In genomic region chr4:119139822-119140252, GRCh38 we compare ENCODE assay signal across 13 cellular contexts. TPM values are rescaled to one million over a fixed set of nuclear protein-coding genes. Genes with fewer than 3 reads are reported as not detected.
DNase-seq lines count a peak whose midpoint lies in the region; ATAC-seq and TF ChIP-seq lines count a peak whose summit lies in the region.
"Had no signal": no experiment of that assay in that cellular context is flagged by ENCODE, and none has a peak within 500 bp of the region (broad histone marks: within the 10 kb centered on the region; RNA-seq: fewer than 3 reads in every experiment).

No MANE protein-coding gene starts in this region.

- H3K27ac Mint-ChIP-seq in CD4-positive, alpha-beta T cell: peak overlapping the region; percentile 71
- peak overlapping the region; percentile 40 for H3K27ac Mint-ChIP-seq in activated CD8-positive, alpha-beta T cell treated with anti-CD3 and anti-CD28 coated beads, Interleukin-2, amount 10 ng/mL, durations not matched to agents 7 days and 5 days

- no peaks in the 10 kb centered on the region for H3K27me3 ChIP-seq in CD4-positive, alpha-beta T cell (ENCODE audit: control insufficient read depth, insufficient read depth, low read length)

- H3K9me3 Mint-ChIP-seq in CD4-positive, alpha-beta T cell: no peaks in the 10 kb centered on the region
- no peaks in the 10 kb centered on the region for H3K9me3 Mint-ChIP-seq in activated CD8-positive, alpha-beta T cell treated with anti-CD3 and anti-CD28 coated beads, Interleukin-2, amount 10 ng/mL, durations not matched to agents 7 days and 5 days (ENCODE audit: insufficient read depth)

- ATAC-seq in CD4-positive, alpha-beta T cell (ENCODE audit: poor library complexity): peak; percentile 43
- ATAC-seq in GM19324 (IDR thresholded peaks at IDR 0.05; ENCODE audit: low FRiP score, unreplicated experiment) (peak; percentile 53), HG03097 (IDR thresholded peaks at IDR 0.05; ENCODE audit: low FRiP score, unreplicated experiment) (no peak)
- peak; percentile 51 for ATAC-seq in activated CD8-positive, alpha-beta T cell treated with anti-CD3 and anti-CD28 coated beads, Interleukin-2, amount 10 ng/mL, durations not matched to agents 7 days and 5 days

- no peaks in the 10 kb centered on the region for H3K27me3 Mint-ChIP-seq in CD4-positive, alpha-beta T cell
- H3K27me3 Mint-ChIP-seq in activated CD8-positive, alpha-beta T cell treated with anti-CD3 and anti-CD28 coated beads, Interleukin-2, amount 10 ng/mL, durations not matched to agents 7 days and 5 days (ENCODE audit: low read depth): no peaks in the 10 kb centered on the region

- intact Hi-C loops in CD4-positive, alpha-beta T cell (cut with DNase I, micrococcal nuclease): no loop called here
- intact Hi-C loops in head of caudate nucleus (cut with DNase I): no loop called here

- no peaks in the 10 kb centered on the region for H3K9me3 ChIP-seq in CD4-positive, alpha-beta T cell (ENCODE audit: control insufficient read depth, low read length)

- no peak for TF ChIP-seq CTCF in CD4-positive, alpha-beta T cell (IDR thresholded peaks at IDR 0.05)

- peak overlapping the region; percentile 68 for H3K4me3 Mint-ChIP-seq in CD4-positive, alpha-beta T cell
- H3K4me3 Mint-ChIP-seq in activated CD8-positive, alpha-beta T cell treated with anti-CD3 and anti-CD28 coated beads, Interleukin-2, amount 10 ng/mL, durations not matched to agents 7 days and 5 days: peak overlapping the region; percentile 2

- DNase-seq in CD4-positive, alpha-beta T cell: no peak
- no peak for DNase-seq in activated CD8-positive, alpha-beta T cell treated with anti-CD3 and anti-CD28 coated beads, Interleukin-2, amount 10 ng/mL, durations not matched to agents 7 days and 5 days
- DNase-seq in midbrain (lab: John Stamatoyannopoulos, UW) (peak; percentile 1), head of caudate nucleus (no peak), COLO829 (ENCODE audit: low spot score) (no peak), GOT3 (lab: John Stamatoyannopoulos, UW) (no peak)
- DNase-seq: mesendoderm; NCI-H1436; stimulated activated CD4-positive, alpha-beta T cell treated with anti-CD3 and anti-CD28 coated beads, Interleukin-15, amount 100 ng/mL, for 24 hours had no signal

- CTCF ChIA-PET in CD4-positive, alpha-beta T cell (lab: Charles Lee): interaction anchor here (1.1 kb wide), 1 partner anchor 10 kb away, joined by 3 read pairs; no protein-coding TSS in a partner anchor
- CTCF ChIA-PET in activated CD8-positive, alpha-beta T cell treated with anti-CD3 and anti-CD28 coated beads, Interleukin-2, amount 10 ng/mL, durations not matched to agents 7 days and 5 days (lab: Charles Lee): interaction anchor here (1.2 kb wide), 1 partner anchor 160 kb away, joined by 3 read pairs; a partner anchor contains a TSS

- H3K4me1 Mint-ChIP-seq in CD4-positive, alpha-beta T cell (ENCODE audit: low read depth): peaks cover 36% of the 10 kb centered on the region
- peaks cover 27% of the 10 kb centered on the region for H3K4me1 Mint-ChIP-seq in activated CD8-positive, alpha-beta T cell treated with anti-CD3 and anti-CD28 coated beads, Interleukin-2, amount 10 ng/mL, durations not matched to agents 7 days and 5 days (ENCODE audit: low read depth)

- no peaks in the 10 kb centered on the region for H3K36me3 Mint-ChIP-seq in CD4-positive, alpha-beta T cell (ENCODE audit: low read depth)
- no peaks in the 10 kb centered on the region for H3K36me3 Mint-ChIP-seq in activated CD8-positive, alpha-beta T cell treated with anti-CD3 and anti-CD28 coated beads, Interleukin-2, amount 10 ng/mL, durations not matched to agents 7 days and 5 days (ENCODE audit: low read depth)

- H3K27ac ChIP-seq in CD4-positive, alpha-beta T cell (ENCODE audit: low read depth, low read length): no peak overlapping the region
- H3K27ac ChIP-seq: RWPE1 had no signal

- POLR2A ChIA-PET in CD4-positive, alpha-beta T cell (lab: Charles Lee): interaction anchor here (0.6 to 1.7 kb wide), 4 partner anchors 8 to 160 kb away, joined by 3 to 15 read pairs (median 3); partner anchors contain the start of gene USP53
- POLR2A ChIA-PET in activated CD8-positive, alpha-beta T cell treated with anti-CD3 and anti-CD28 coated beads, Interleukin-2, amount 10 ng/mL, durations not matched to agents 7 days and 5 days (lab: Charles Lee): no interaction called here

RNA-seq across cellular contexts. Expression of gene MYOZ2, which starts 4.2 kb away (rescaled TPM):
- total RNA-seq in CD4-positive, alpha-beta T cell: not detected
- not detected for total RNA-seq in activated CD8-positive, alpha-beta T cell treated with anti-CD3 and anti-CD28 coated beads, Interleukin-2, amount 10 ng/mL, durations not matched to agents 7 days and 5 days
- total RNA-seq: activated CD8-positive, alpha-beta memory T cell treated with anti-CD3 and anti-CD28 coated beads for 36 hours had no signal
